ENCODE assay signal across 27 cellular contexts in genomic region chr12:108614639-108615038, GRCh38. TPM values are rescaled to one million over a fixed set of nuclear protein-coding genes. Genes with fewer than 3 reads are reported as not detected.
DNase-seq lines count a peak whose midpoint lies in the region; ATAC-seq lines count a peak whose summit lies in the region.
"Had no signal": no experiment of that assay in that cellular context is flagged by ENCODE, and none has a peak within 500 bp of the region (broad histone marks: within the 10 kb centered on the region; RNA-seq: fewer than 3 reads in every experiment).

No MANE protein-coding gene starts in this region.

- intact Hi-C loops in activated CD4-positive, alpha-beta T cell treated with anti-CD3 and anti-CD28 coated beads for 36 hours (cut with DNase I, micrococcal nuclease) = loop anchor here in 1 of 2 experiments (10.0 kb wide), 1 partner anchor 850 kb away; the partner anchor contains the start of gene PRDM4

- peaks cover 26% of the 10 kb centered on the region for H3K4me1 ChIP-seq in CD8-positive, alpha-beta memory T cell (ENCODE audit: insufficient read depth, low read length)

- peaks cover 11% of the 10 kb centered on the region for H3K36me3 Mint-ChIP-seq in activated CD4-positive, alpha-beta T cell treated with anti-CD3 and anti-CD28 coated beads for 36 hours (ENCODE audit: low read depth)
- peaks cover 7 to 12% (median 11%) of the 10 kb centered on the region in 3 donors for H3K36me3 Mint-ChIP-seq in CD8-positive, alpha-beta memory T cell
- H3K36me3 Mint-ChIP-seq in central memory CD8-positive, alpha-beta T cell (ENCODE audit: insufficient read depth) = peaks cover 16% of the 10 kb centered on the region
- peaks cover 16% of the 10 kb centered on the region for H3K36me3 Mint-ChIP-seq in natural killer cell treated with Interleukin-12 subunit alpha and Interleukin-12 subunit beta and Interleukin-15 and Interleukin-18, amount 100 ng/mL, for 72 hours

- H3K4me3 ChIP-seq in CD8-positive, alpha-beta memory T cell (ENCODE audit: low read length) = no peak overlapping the region
- H3K4me3 ChIP-seq: ovary, skin epidermis, stomach, tibial artery had no signal

- DNase-seq in activated CD4-positive, alpha-beta T cell treated with anti-CD3 and anti-CD28 coated beads for 36 hours = no peak
- no peak for DNase-seq in activated CD4-positive, alpha-beta T cell treated with anti-CD3 and anti-CD28 coated beads for 4 hours
- DNase-seq in CD8-positive, alpha-beta memory T cell = no peak
- no peak for DNase-seq in central memory CD8-positive, alpha-beta T cell (ENCODE audit: low spot score in 2 of 2)
- DNase-seq in natural killer cell treated with Interleukin-12 subunit alpha and Interleukin-12 subunit beta and Interleukin-15 and Interleukin-18, amount 100 ng/mL, for 72 hours (ENCODE audit: low spot score) = no peak
- DNase-seq in NCI-H226 = no peak
- no peak for DNase-seq in T1000 (lab: John Stamatoyannopoulos, UW)
- no peak for DNase-seq in germinal center (ENCODE audit: low spot score)
- DNase-seq: AML-193; central memory CD4-positive, alpha-beta T cell; dermis blood vessel endothelial cell; GOT3; hippocampal formation; NCI-H1092 treated with DMSO at 0.1 percent for 48 hours; NCI-H187 treated with DMSO at 0.1 percent for 48 hours; NCI-H526; NK-92 treated with Interleukin-12 subunit alpha and Interleukin-12 subunit beta, amount 100 ng/mL, for 24 hours; ovary; Right ventricle myocardium superior; stomach; tibial artery had no signal

- no peak for ATAC-seq in activated CD4-positive, alpha-beta T cell treated with anti-CD3 and anti-CD28 coated beads for 36 hours
- ATAC-seq in central memory CD8-positive, alpha-beta T cell (replicated peaks; ENCODE audit: extremely low read depth, poor library complexity, severe bottlenecking) = no peak
- ATAC-seq in natural killer cell treated with Interleukin-12 subunit alpha and Interleukin-12 subunit beta and Interleukin-15 and Interleukin-18, amount 100 ng/mL, for 72 hours = no peak
- ATAC-seq: activated CD4-positive, CD25-positive, alpha-beta regulatory T cell treated with anti-CD3 and anti-CD28 coated beads, Interleukin-2, amount 50 U/mL, for 24 hours; left lobe of liver had no signal

- H3K27ac Mint-ChIP-seq in activated CD4-positive, alpha-beta T cell treated with anti-CD3 and anti-CD28 coated beads for 36 hours = peak overlapping the region; percentile 17
- H3K27ac Mint-ChIP-seq in CD8-positive, alpha-beta memory T cell = peak overlapping the region; percentile 17 to 99 (median 86)
- H3K27ac Mint-ChIP-seq in central memory CD8-positive, alpha-beta T cell (ENCODE audit: low read depth) = peak overlapping the region; percentile 77
- peak overlapping the region; percentile 92 to 100 for H3K27ac Mint-ChIP-seq in natural killer cell treated with Interleukin-12 subunit alpha and Interleukin-12 subunit beta and Interleukin-15 and Interleukin-18, amount 100 ng/mL, for 72 hours

- no peaks in the 10 kb centered on the region for H3K27me3 Mint-ChIP-seq in activated CD4-positive, alpha-beta T cell treated with anti-CD3 and anti-CD28 coated beads for 36 hours
- no peaks in the 10 kb centered on the region for H3K27me3 Mint-ChIP-seq in CD8-positive, alpha-beta memory T cell
- no peaks in the 10 kb centered on the region for H3K27me3 Mint-ChIP-seq in central memory CD8-positive, alpha-beta T cell
- no peaks in the 10 kb centered on the region for H3K27me3 Mint-ChIP-seq in natural killer cell treated with Interleukin-12 subunit alpha and Interleukin-12 subunit beta and Interleukin-15 and Interleukin-18, amount 100 ng/mL, for 72 hours

- no peaks in the 10 kb centered on the region for H3K36me3 ChIP-seq in CD8-positive, alpha-beta memory T cell (ENCODE audit: insufficient read depth, low read length)
- H3K36me3 ChIP-seq: ovary, stomach, tibial artery had no signal

- no peaks in the 10 kb centered on the region for H3K27me3 ChIP-seq in CD8-positive, alpha-beta memory T cell (ENCODE audit: insufficient read depth, low read length, poor library complexity, severe bottlenecking)
- H3K27me3 ChIP-seq: ovary, tibial artery had no signal

- peaks cover 7% of the 10 kb centered on the region for H3K9me3 ChIP-seq in CD8-positive, alpha-beta memory T cell (ENCODE audit: low read length)
- H3K9me3 ChIP-seq: ovary, stomach, tibial artery had no signal

- H3K27ac ChIP-seq in CD8-positive, alpha-beta memory T cell (ENCODE audit: low read depth, low read length) = no peak overlapping the region
- H3K27ac ChIP-seq: ovary, stomach, tibial artery had no signal

- CTCF ChIA-PET in activated CD4-positive, alpha-beta T cell treated with anti-CD3 and anti-CD28 coated beads for 36 hours (lab: Charles Lee) = interaction anchor here (9.0 kb wide), 1 partner anchor 49 kb away, joined by 270 read pairs; the partner anchor contains the start of genes ISCU and SART3
- CTCF ChIA-PET in CD8-positive, alpha-beta memory T cell (lab: Charles Lee) = interaction anchor here (6.0 to 11.4 kb wide), 3 partner anchors 20 to 188 kb away, joined by 44 to 330 read pairs (median 206); partner anchors contain the start of genes ISCU, SART3 and SELPLG

- H3K4me3 Mint-ChIP-seq in activated CD4-positive, alpha-beta T cell treated with anti-CD3 and anti-CD28 coated beads for 36 hours = no peak overlapping the region
- H3K4me3 Mint-ChIP-seq in CD8-positive, alpha-beta memory T cell = no peak overlapping the region
- no peak overlapping the region for H3K4me3 Mint-ChIP-seq in central memory CD8-positive, alpha-beta T cell
- peak overlapping the region; percentile 6 for H3K4me3 Mint-ChIP-seq in natural killer cell treated with Interleukin-12 subunit alpha and Interleukin-12 subunit beta and Interleukin-15 and Interleukin-18, amount 100 ng/mL, for 72 hours
- H3K4me3 Mint-ChIP-seq: nephron had no signal

- H3K9me3 Mint-ChIP-seq in activated CD4-positive, alpha-beta T cell treated with anti-CD3 and anti-CD28 coated beads for 36 hours (ENCODE audit: low read depth) = peaks cover 9% of the 10 kb centered on the region
- peaks cover 0 to 7% (median 0%) of the 10 kb centered on the region in 5 donors for H3K9me3 Mint-ChIP-seq in CD8-positive, alpha-beta memory T cell
- no peaks in the 10 kb centered on the region for H3K9me3 Mint-ChIP-seq in central memory CD8-positive, alpha-beta T cell
- H3K9me3 Mint-ChIP-seq in natural killer cell treated with Interleukin-12 subunit alpha and Interleukin-12 subunit beta and Interleukin-15 and Interleukin-18, amount 100 ng/mL, for 72 hours = peaks cover 5% of the 10 kb centered on the region
- H3K9me3 Mint-ChIP-seq: nephron had no signal

- H3K4me1 Mint-ChIP-seq in activated CD4-positive, alpha-beta T cell treated with anti-CD3 and anti-CD28 coated beads for 36 hours = peaks cover 38% of the 10 kb centered on the region
- peaks cover 48 to 56% (median 52%) of the 10 kb centered on the region in 3 donors for H3K4me1 Mint-ChIP-seq in CD8-positive, alpha-beta memory T cell
- H3K4me1 Mint-ChIP-seq in central memory CD8-positive, alpha-beta T cell = peaks cover 43% of the 10 kb centered on the region
- H3K4me1 Mint-ChIP-seq in natural killer cell treated with Interleukin-12 subunit alpha and Interleukin-12 subunit beta and Interleukin-15 and Interleukin-18, amount 100 ng/mL, for 72 hours (ENCODE audit: low read depth in 2 of 2) = peaks cover 61 to 66% of the 10 kb centered on the region in 2 donors

- POLR2A ChIA-PET in activated CD4-positive, alpha-beta T cell treated with anti-CD3 and anti-CD28 coated beads for 36 hours (lab: Charles Lee) = no interaction called here
- POLR2A ChIA-PET in CD8-positive, alpha-beta memory T cell (lab: Charles Lee) = no interaction called here

RNA-seq across cellular contexts. Expression of gene TMEM119, which starts 16.8 kb away (rescaled TPM):
- total RNA-seq in activated CD4-positive, alpha-beta T cell treated with anti-CD3 and anti-CD28 coated beads for 36 hours = under 1 TPM; 0.21 to 0.28 TPM
- not detected for total RNA-seq in CD8-positive, alpha-beta memory T cell
- 0.66 TPM for polyA plus RNA-seq in CD8-positive, alpha-beta memory T cell
- not detected for total RNA-seq in natural killer cell treated with Interleukin-12 subunit alpha and Interleukin-12 subunit beta and Interleukin-15 and Interleukin-18, amount 100 ng/mL, for 72 hours
- total RNA-seq: A172, renal cortical epithelial cell had no signal

RNA-seq across cellular contexts. Expression of gene SELPLG, which starts 19.1 kb away (rescaled TPM):
- total RNA-seq in activated CD4-positive, alpha-beta T cell treated with anti-CD3 and anti-CD28 coated beads for 36 hours = 10 to 100 TPM; 31.0 to 36.9 TPM
- 10 to 100 TPM; 37.0 to 37.7 TPM for total RNA-seq in CD8-positive, alpha-beta memory T cell
- polyA plus RNA-seq in CD8-positive, alpha-beta memory T cell = 760 TPM
- total RNA-seq in natural killer cell treated with Interleukin-12 subunit alpha and Interleukin-12 subunit beta and Interleukin-15 and Interleukin-18, amount 100 ng/mL, for 72 hours = 10 to 100 TPM; 26.5 to 34.6 TPM

RNA-seq across cellular contexts. Expression of gene ISCU, which starts 52.2 kb away (rescaled TPM):
- total RNA-seq in activated CD4-positive, alpha-beta T cell treated with anti-CD3 and anti-CD28 coated beads for 36 hours = 10 to 100 TPM; 67.3 to 83.8 TPM
- 100 to 1,000 TPM; 113 to 116 TPM for total RNA-seq in CD8-positive, alpha-beta memory T cell
- 302 TPM for polyA plus RNA-seq in CD8-positive, alpha-beta memory T cell
- 10 to 100 TPM; 66.1 to 85.3 TPM for total RNA-seq in natural killer cell treated with Interleukin-12 subunit alpha and Interleukin-12 subunit beta and Interleukin-15 and Interleukin-18, amount 100 ng/mL, for 72 hours

RNA-seq across cellular contexts. Expression of gene SART3, which starts 53.7 kb away (rescaled TPM):
- 10 to 100 TPM; 69.3 to 87.1 TPM for total RNA-seq in activated CD4-positive, alpha-beta T cell treated with anti-CD3 and anti-CD28 coated beads for 36 hours
- 10 to 100 TPM; 82.4 to 82.7 TPM for total RNA-seq in CD8-positive, alpha-beta memory T cell
- 40.1 TPM for polyA plus RNA-seq in CD8-positive, alpha-beta memory T cell
- total RNA-seq in natural killer cell treated with Interleukin-12 subunit alpha and Interleukin-12 subunit beta and Interleukin-15 and Interleukin-18, amount 100 ng/mL, for 72 hours = 100 to 1,000 TPM; 105 to 127 TPM

Comparison
In these comparisons a context has a peak if more than half of its experiments do, and no peak if none do; other contexts are left out.
1. H3K27ac Mint-ChIP-seq: peak in every context shown above with its lines; median percentile 96 in natural killer cell treated with Interleukin-12 subunit alpha and Interleukin-12 subunit beta and Interleukin-15 and Interleukin-18, amount 100 ng/mL, for 72 hours; 86 in CD8-positive, alpha-beta memory T cell; 77 in central memory CD8-positive, alpha-beta T cell; 17 in activated CD4-positive, alpha-beta T cell treated with anti-CD3 and anti-CD28 coated beads for 36 hours.